In the genomic region with DNA sequence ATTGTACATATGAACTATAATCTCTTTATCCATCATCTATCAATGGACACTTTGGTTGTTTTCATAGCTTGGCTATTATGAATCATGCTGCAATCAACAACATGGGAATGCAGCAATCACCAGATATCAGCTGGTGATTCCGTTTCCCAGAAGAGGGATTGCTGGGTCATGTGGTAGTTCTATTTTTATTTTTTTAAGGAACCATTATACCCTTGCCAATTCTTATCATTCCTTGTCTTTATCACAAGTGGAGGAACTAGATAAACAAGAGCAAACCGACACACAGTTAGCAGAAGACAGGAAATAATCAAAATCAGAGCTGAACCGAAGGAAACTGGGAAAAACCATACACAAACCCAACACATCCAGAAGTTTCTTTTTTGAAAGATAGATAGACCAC, we compare ENCODE assay signal across 23 cellular contexts. TPM values are rescaled to one million over a fixed set of nuclear protein-coding genes. Genes with fewer than 3 reads are reported as not detected.
DNase-seq lines count a peak whose midpoint lies in the region; ATAC-seq, FAIRE-seq and TF ChIP-seq lines count a peak whose summit lies in the region.
"Had no signal": no experiment of that assay in that cellular context is flagged by ENCODE, and none has a peak within 500 bp of the region (broad histone marks: within the 10 kb centered on the region; RNA-seq: fewer than 3 reads in every experiment).

No MANE protein-coding gene starts in this region.

- no peak overlapping the region for H2AFZ ChIP-seq in HepG2 (ENCODE audit: low read length)
- H2AFZ ChIP-seq: GM23338 had no signal

- no peaks in the 10 kb centered on the region for H3K36me3 ChIP-seq in liver (ENCODE audit: control insufficient read depth in 4 of 4, insufficient read depth in 3 of 4, low read depth in 1 of 4, low read length in 3 of 4)
- no peaks in the 10 kb centered on the region for H3K36me3 ChIP-seq in HepG2 (replicated peaks in 1 of 2; ENCODE audit: control insufficient read depth in 1 of 2, insufficient read depth in 2 of 2, low read length in 2 of 2)
- H3K36me3 ChIP-seq: BE2C had no signal

- POLR2A ChIA-PET in HepG2 (lab: Yijun Ruan, JAX) (no interaction called here), WTC11 (lab: Charles Lee) (no interaction called here)

- no peaks in the 10 kb centered on the region for H3K79me2 ChIP-seq in HepG2 (ENCODE audit: insufficient read depth, low read length)

- no peak for DNase-seq in HepG2 (ENCODE audit: low spot score)
- DNase-seq in dermis blood vessel endothelial cell = peak; percentile 71
- DNase-seq in foreskin melanocyte = peak; percentile 38
- no peak for DNase-seq in Right ventricle myocardium inferior (ENCODE audit: missing footprints)
- DNase-seq in WTC11 (ENCODE audit: low spot score) = no peak
- DNase-seq: BE2C; Caco-2; CD4-positive, alpha-beta T cell; GF-D8; HCEC 1CT; NCI-H1417; NCI-H187 treated with DMSO at 0.1 percent for 48 hours; NCI-H2227 treated with DMSO at 0.1 percent for 48 hours; NCI-H524; NCI-H82; SIG-M5 had no signal

- no peak overlapping the region for H3K27ac Mint-ChIP-seq in WTC11
- H3K27ac Mint-ChIP-seq: CD4-positive, alpha-beta T cell; GM23338 had no signal

- CTCF ChIA-PET in HepG2 (lab: Yijun Ruan, JAX; ENCODE audit: low intra/inter-chr PET ratio, low total read pairs) (no interaction called here), WTC11 (lab: Charles Lee) (no interaction called here)

- H3K27me3 ChIP-seq in liver (ENCODE audit: control insufficient read depth in 4 of 4, insufficient read depth in 4 of 4, low read length in 3 of 4) (no peaks in the 10 kb centered on the region), HepG2 (ENCODE audit: control insufficient read depth in 1 of 2, insufficient read depth in 2 of 2, low read length in 2 of 2) (no peaks in the 10 kb centered on the region; a peak in 1 of 5 replicates)
- H3K27me3 ChIP-seq: BE2C had no signal

- no peak for TF ChIP-seq POLR2A in HepG2 (IDR thresholded peaks at IDR 0.05; ENCODE audit: insufficient read depth in 1 of 2, low read depth in 2 of 2, low read length in 2 of 2)

- peaks cover 12% of the 10 kb centered on the region for H3K9me3 Mint-ChIP-seq in WTC11
- H3K9me3 Mint-ChIP-seq: CD4-positive, alpha-beta T cell had no signal

- TF ChIP-seq EP300 in HepG2 (IDR thresholded peaks at IDR 0.05; ENCODE audit: low read depth in 2 of 2, low read length in 2 of 2) (no peak), HepG2 (CRISPR knock-in tag; IDR thresholded peaks at IDR 0.05; ENCODE audit: borderline replicate concordance) (no peak)

- in situ Hi-C loops in HepG2 (cut with HindIII; ENCODE audit: extremely low pct_ligation_motif_present, low pct_unique_long_range_greater_than_20kb) = loop anchor here (25.0 kb wide), 2 partner anchors 418 to 593 kb away; no protein-coding TSS in a partner anchor

- H3K4me2 ChIP-seq in HepG2 (ENCODE audit: low read depth, low read length) = no peak overlapping the region
- H3K4me2 ChIP-seq: GM23338, KMS-11 had no signal

- peaks cover 7% of the 10 kb centered on the region for H3K4me1 Mint-ChIP-seq in WTC11

- H3K4me3 ChIP-seq in liver (ENCODE audit: low read depth in 1 of 3, low read length in 3 of 3) (no peak overlapping the region), HepG2 (replicated peaks in 1 of 3; ENCODE audit: insufficient read depth in 1 of 3, low read depth in 2 of 3, low read length in 3 of 3) (no peak overlapping the region)
- H3K4me3 ChIP-seq: GM12878, GM23338 had no signal

- intact Hi-C loops in HepG2 (cut with micrococcal nuclease; ENCODE audit: unreplicated experiment) (no loop called here), Right ventricle myocardium inferior (cut with DNase I) (no loop called here)

- TF ChIP-seq RAD21 in liver (IDR thresholded peaks at IDR 0.05) = no peak
- TF ChIP-seq RAD21 in HepG2 (CRISPR knock-in tag; IDR thresholded peaks at IDR 0.05) = no peak

- no peaks in the 10 kb centered on the region for H3K4me1 ChIP-seq in liver (ENCODE audit: control insufficient read depth in 4 of 4, insufficient read depth in 4 of 4, low read length in 3 of 4)
- H3K4me1 ChIP-seq in HepG2 (ENCODE audit: insufficient read depth, low read length) = no peaks in the 10 kb centered on the region
- H3K4me1 ChIP-seq: Caco-2 had no signal

- 68% methylated on average over 3 of the region's 3 CpGs for WGBS in liver
- 14% methylated on average over 3 of the region's 3 CpGs for WGBS in HepG2 (ENCODE audit: low lambda C conversion rate)

- H3K27me3 Mint-ChIP-seq in WTC11 (ENCODE audit: low read depth) = no peaks in the 10 kb centered on the region; the same call in 1 of the 2 replicates

- no peaks in the 10 kb centered on the region for H3K36me3 Mint-ChIP-seq in WTC11

- H3K4me3 Mint-ChIP-seq in WTC11 = no peak overlapping the region
- H3K4me3 Mint-ChIP-seq: CD4-positive, alpha-beta T cell; GM23338 had no signal

- no peak overlapping the region for H3K9ac ChIP-seq in liver (ENCODE audit: low read depth in 1 of 2, low read length in 2 of 2)
- H3K9ac ChIP-seq in HepG2 (ENCODE audit: insufficient read depth, low read depth, low read length) = no peak overlapping the region
- H3K9ac ChIP-seq: KMS-11 had no signal

- H3K9me3 ChIP-seq in liver (ENCODE audit: control insufficient read depth in 4 of 4, low read length in 3 of 4) (no peaks in the 10 kb centered on the region), HepG2 (ENCODE audit: low read length) (no peaks in the 10 kb centered on the region)
- H3K9me3 ChIP-seq: BE2C had no signal

- H3K27ac ChIP-seq in liver (ENCODE audit: low read depth in 1 of 2, low read length in 2 of 2) (no peak overlapping the region), HepG2 (ENCODE audit: extremely low read length, insufficient read depth, low read length) (no peak overlapping the region)
- H3K27ac ChIP-seq: 22Rv1, KMS-11 had no signal

- ATAC-seq in HepG2 = no peak
- no peak for ATAC-seq in Right ventricle myocardium inferior
- ATAC-seq in GM18502 (IDR thresholded peaks at IDR 0.05; ENCODE audit: poor library complexity, unreplicated experiment) = no peak
- ATAC-seq in WTC11 = no peak
- no peak for ATAC-seq in HG03159 (IDR thresholded peaks at IDR 0.05; ENCODE audit: unreplicated experiment)
- ATAC-seq: GM12878, GM23338 had no signal

- no peaks in the 10 kb centered on the region for H4K20me1 ChIP-seq in HepG2 (ENCODE audit: insufficient read depth, low read length)

- FAIRE-seq in HepG2 (lab: Jason Lieb, UNC) = no peak
- FAIRE-seq: GM12878 had no signal

- no peak for TF ChIP-seq CTCF in liver (IDR thresholded peaks at IDR 0.05; ENCODE audit: low read depth, low read length, missing input control)
- no peak for TF ChIP-seq CTCF in HepG2 (CRISPR knock-in tag; IDR thresholded peaks at IDR 0.05)
- no peak for TF ChIP-seq CTCF in WTC11 (IDR thresholded peaks at IDR 0.05)

- no TSS peak for BruUV-seq in HepG2 (replicated peaks; lab: Mats Ljungman, UMichigan)

TF ChIP-seq in HepG2, 621 proteins besides CTCF, POLR2A, EP300 and RAD21 (continues in another document):
- TF ChIP-seq ZNF205 (CRISPR knock-in tag; IDR thresholded peaks at IDR 0.05) = no peak
- TF ChIP-seq ZFAT (CRISPR knock-in tag; conservative IDR thresholded peaks at IDR 0.05) = no peak

TF ChIP-seq in WTC11, 78 proteins besides CTCF, POLR2A, EP300 and RAD21 (continues in another document):
- TF ChIP-seq, protein P1, sequence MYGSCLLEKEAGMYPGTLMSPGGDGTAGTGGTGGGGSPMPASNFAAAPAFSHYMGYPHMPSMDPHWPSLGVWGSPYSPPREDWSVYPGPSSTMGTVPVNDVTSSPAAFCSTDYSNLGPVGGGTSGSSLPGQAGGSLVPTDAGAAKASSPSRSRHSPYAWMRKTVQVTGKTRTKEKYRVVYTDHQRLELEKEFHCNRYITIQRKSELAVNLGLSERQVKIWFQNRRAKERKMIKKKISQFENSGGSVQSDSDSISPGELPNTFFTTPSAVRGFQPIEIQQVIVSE (CRISPR knock-in tag; IDR thresholded peaks at IDR 0.05; ENCODE audit: borderline replicate concordance) = no peak
- TF ChIP-seq, protein P2, sequence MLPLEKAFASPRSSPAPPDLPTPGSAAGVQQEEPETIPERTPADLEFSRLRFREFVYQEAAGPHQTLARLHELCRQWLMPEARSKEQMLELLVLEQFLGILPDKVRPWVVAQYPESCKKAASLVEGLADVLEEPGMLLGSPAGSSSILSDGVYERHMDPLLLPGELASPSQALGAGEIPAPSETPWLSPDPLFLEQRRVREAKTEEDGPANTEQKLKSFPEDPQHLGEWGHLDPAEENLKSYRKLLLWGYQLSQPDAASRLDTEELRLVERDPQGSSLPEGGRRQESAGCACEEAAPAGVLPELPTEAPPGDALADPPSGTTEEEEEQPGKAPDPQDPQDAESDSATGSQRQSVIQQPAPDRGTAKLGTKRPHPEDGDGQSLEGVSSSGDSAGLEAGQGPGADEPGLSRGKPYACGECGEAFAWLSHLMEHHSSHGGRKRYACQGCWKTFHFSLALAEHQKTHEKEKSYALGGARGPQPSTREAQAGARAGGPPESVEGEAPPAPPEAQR (CRISPR knock-in tag; IDR thresholded peaks at IDR 0.05) = no peak

RNA-seq across cellular contexts. Expression of gene LNX1, which starts 14.5 kb away (rescaled TPM):
- 1 to 10 TPM; 3.0 to 3.4 TPM for total RNA-seq in liver
- polyA plus RNA-seq in liver = 1 to 10 TPM; 1.5 TPM
- total RNA-seq in HepG2 (2016; rRNA removed; fragmentation: Illumina TruSeq; extraction: Trizol) = 0.49 and 0.62 TPM in 2 replicates
- 0.26 and 0.51 TPM in 2 replicates for total RNA-seq in HepG2 (2016; cell fraction: cytosol; rRNA removed; fragmentation: Illumina TruSeq; extraction: Trizol; ENCODE audit: low read depth)
- 0.17 and 0.40 TPM in 2 replicates for total RNA-seq in HepG2 (2016; cell fraction: insoluble cytoplasmic fraction; rRNA removed; fragmentation: Illumina TruSeq; extraction: Trizol)
- total RNA-seq in HepG2 (2016; cell fraction: membrane; rRNA removed; fragmentation: Illumina TruSeq; extraction: Trizol) = 0.34 and 0.37 TPM in 2 replicates
- total RNA-seq in HepG2 (2016; cell fraction: nucleus; rRNA removed; fragmentation: Illumina TruSeq; extraction: Trizol) = 0.22 and 1.1 TPM in 2 replicates
- polyA plus RNA-seq in HepG2 (2011; rRNA removed) = 0.20 and 0.49 TPM in 2 replicates
- 0.27 TPM in 2 replicates for polyA plus RNA-seq in HepG2 (2011; cell fraction: cytosol; rRNA removed)
- polyA plus RNA-seq in HepG2 (2011; cell fraction: nucleus; rRNA removed) = 0.53 and 0.57 TPM in 2 replicates
- polyA plus RNA-seq in HepG2 (2012) = 0.29 and 0.35 TPM in 2 replicates
- polyA plus RNA-seq in HepG2 (2016; cell fraction: cytosol; fragmentation: Illumina TruSeq; extraction: Trizol; ENCODE audit: low read depth) = 0.08 and 0.15 TPM in 2 replicates
- polyA plus RNA-seq in HepG2 (2016; cell fraction: insoluble cytoplasmic fraction; fragmentation: Illumina TruSeq; extraction: Trizol; ENCODE audit: low read depth) = 0.44 and 0.47 TPM in 2 replicates
- polyA plus RNA-seq in HepG2 (2016; cell fraction: membrane; fragmentation: Illumina TruSeq; extraction: Trizol; ENCODE audit: low read depth) = 0.25 and 0.34 TPM in 2 replicates
- 0.26 and 0.32 TPM in 2 replicates for polyA plus RNA-seq in HepG2 (2016; cell fraction: nucleus; fragmentation: Illumina TruSeq; extraction: Trizol; ENCODE audit: insufficient read depth, low read depth)
- 0.16 TPM in 1 of 2 replicates, not detected in the other for polyA minus RNA-seq in HepG2 (2011; rRNA and poly(A)+ RNA removed; ENCODE audit: low replicate concordance)
- 0.20 TPM in 1 of 2 replicates, not detected in the other for polyA minus RNA-seq in HepG2 (2011; cell fraction: cytosol; rRNA and poly(A)+ RNA removed)
- polyA minus RNA-seq in HepG2 (2011; cell fraction: nucleus; rRNA and poly(A)+ RNA removed) = 1.2 and 1.5 TPM in 2 replicates
- total RNA-seq in dermis blood vessel endothelial cell = 3.1 TPM in 2 replicates
- 11.2 TPM for total RNA-seq in Right ventricle myocardium inferior
- 4.3 to 5.9 TPM (median 4.5 TPM) in 3 replicates for total RNA-seq in WTC11 (2021)
- total RNA-seq: CD4-positive, alpha-beta T cell had no signal

Comparison
In these comparisons a context has a peak if more than half of its experiments do, and no peak if none do; other contexts are left out.
1. DNase-seq: peak in dermis blood vessel endothelial cell (single experiment) and foreskin melanocyte (single experiment); none in HepG2 (single experiment), Right ventricle myocardium inferior (single experiment) and WTC11 (single experiment).